In the genomic region with DNA sequence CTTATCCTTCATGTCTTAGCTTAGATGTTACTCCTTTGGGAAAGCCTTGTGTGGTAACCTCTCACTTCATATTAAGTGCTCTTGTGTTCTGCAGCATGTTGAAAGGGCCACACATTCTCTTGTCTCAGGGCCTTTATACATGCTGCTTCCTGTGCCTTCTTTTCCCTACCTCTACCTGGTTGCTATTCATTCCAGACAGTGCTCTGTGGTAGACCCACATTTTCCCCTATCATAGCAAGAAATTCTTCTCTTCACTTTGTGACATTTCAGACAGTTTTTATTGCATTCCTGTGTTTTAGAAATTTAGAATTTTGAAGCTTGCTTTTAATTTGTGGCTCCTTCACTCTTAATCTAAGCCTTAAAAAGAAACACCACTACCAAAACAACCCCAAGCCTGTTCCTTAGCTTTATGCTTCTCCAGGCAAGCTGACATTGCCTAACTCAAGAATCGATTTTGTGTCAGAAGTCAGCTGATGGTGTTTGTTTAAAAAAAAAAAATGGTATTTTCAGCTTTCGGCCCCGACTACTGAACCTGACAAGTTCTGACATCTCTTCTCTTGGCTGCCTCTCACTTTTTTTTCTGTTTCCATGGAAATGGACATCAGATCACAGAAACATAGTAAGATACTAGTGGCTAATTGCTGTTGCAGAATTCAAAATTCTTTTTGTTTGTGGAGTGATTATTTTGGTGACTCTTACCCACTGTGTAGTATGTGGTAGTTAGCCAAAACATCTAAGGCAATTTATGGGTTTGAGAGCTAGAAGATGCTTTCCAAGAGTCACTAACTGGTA, we compare ENCODE assay signal across 1 cellular context.
A peak's percentile ranks its signal among the peaks of the same experiment; 100 is the strongest.
TF ChIP-seq lines count a peak whose summit lies in the region.

No MANE protein-coding gene starts in this region.

TF ChIP-seq in HepG2, 621 proteins besides CTCF, POLR2A, EP300 and RAD21 (continued from another document and continues in another):
- TF ChIP-seq, protein P1, sequence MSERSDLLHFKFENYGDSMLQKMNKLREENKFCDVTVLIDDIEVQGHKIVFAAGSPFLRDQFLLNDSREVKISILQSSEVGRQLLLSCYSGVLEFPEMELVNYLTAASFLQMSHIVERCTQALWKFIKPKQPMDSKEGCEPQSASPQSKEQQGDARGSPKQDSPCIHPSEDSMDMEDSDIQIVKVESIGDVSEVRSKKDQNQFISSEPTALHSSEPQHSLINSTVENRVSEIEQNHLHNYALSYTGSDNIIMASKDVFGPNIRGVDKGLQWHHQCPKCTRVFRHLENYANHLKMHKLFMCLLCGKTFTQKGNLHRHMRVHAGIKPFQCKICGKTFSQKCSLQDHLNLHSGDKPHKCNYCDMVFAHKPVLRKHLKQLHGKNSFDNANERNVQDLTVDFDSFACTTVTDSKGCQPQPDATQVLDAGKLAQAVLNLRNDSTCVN (CRISPR knock-in tag; IDR thresholded peaks at IDR 0.05; ENCODE audit: borderline replicate concordance) = no peak
- TF ChIP-seq, protein P2, sequence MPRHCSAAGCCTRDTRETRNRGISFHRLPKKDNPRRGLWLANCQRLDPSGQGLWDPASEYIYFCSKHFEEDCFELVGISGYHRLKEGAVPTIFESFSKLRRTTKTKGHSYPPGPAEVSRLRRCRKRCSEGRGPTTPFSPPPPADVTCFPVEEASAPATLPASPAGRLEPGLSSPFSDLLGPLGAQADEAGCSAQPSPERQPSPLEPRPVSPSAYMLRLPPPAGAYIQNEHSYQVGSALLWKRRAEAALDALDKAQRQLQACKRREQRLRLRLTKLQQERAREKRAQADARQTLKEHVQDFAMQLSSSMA (CRISPR knock-in tag; IDR thresholded peaks at IDR 0.05) = no peak
- TF ChIP-seq ZNF7 (CRISPR knock-in tag; IDR thresholded peaks at IDR 0.05) = no peak
- no peak for TF ChIP-seq U2AF2 (IDR thresholded peaks at IDR 0.05; ENCODE audit: low read depth, low read length)
- TF ChIP-seq, protein P3, sequence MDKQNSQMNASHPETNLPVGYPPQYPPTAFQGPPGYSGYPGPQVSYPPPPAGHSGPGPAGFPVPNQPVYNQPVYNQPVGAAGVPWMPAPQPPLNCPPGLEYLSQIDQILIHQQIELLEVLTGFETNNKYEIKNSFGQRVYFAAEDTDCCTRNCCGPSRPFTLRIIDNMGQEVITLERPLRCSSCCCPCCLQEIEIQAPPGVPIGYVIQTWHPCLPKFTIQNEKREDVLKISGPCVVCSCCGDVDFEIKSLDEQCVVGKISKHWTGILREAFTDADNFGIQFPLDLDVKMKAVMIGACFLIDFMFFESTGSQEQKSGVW (CRISPR knock-in tag; IDR thresholded peaks at IDR 0.05; ENCODE audit: borderline replicate concordance) = no peak
- TF ChIP-seq ZNF296 (CRISPR knock-in tag; conservative IDR thresholded peaks at IDR 0.05) = no peak
- TF ChIP-seq KDM4B (CRISPR knock-in tag; IDR thresholded peaks at IDR 0.05) = peak; percentile 83; the same call in 1 of the 2 replicates
- TF ChIP-seq ZNF350 (CRISPR knock-in tag; IDR thresholded peaks at IDR 0.05; ENCODE audit: borderline replicate concordance, low read depth) = no peak
- TF ChIP-seq GABPB1 (CRISPR knock-in tag; IDR thresholded peaks at IDR 0.05) = no peak; the same call in 1 of the 2 replicates
- no peak for TF ChIP-seq ZNF709 (CRISPR knock-in tag; IDR thresholded peaks at IDR 0.05)
- TF ChIP-seq, protein P4, sequence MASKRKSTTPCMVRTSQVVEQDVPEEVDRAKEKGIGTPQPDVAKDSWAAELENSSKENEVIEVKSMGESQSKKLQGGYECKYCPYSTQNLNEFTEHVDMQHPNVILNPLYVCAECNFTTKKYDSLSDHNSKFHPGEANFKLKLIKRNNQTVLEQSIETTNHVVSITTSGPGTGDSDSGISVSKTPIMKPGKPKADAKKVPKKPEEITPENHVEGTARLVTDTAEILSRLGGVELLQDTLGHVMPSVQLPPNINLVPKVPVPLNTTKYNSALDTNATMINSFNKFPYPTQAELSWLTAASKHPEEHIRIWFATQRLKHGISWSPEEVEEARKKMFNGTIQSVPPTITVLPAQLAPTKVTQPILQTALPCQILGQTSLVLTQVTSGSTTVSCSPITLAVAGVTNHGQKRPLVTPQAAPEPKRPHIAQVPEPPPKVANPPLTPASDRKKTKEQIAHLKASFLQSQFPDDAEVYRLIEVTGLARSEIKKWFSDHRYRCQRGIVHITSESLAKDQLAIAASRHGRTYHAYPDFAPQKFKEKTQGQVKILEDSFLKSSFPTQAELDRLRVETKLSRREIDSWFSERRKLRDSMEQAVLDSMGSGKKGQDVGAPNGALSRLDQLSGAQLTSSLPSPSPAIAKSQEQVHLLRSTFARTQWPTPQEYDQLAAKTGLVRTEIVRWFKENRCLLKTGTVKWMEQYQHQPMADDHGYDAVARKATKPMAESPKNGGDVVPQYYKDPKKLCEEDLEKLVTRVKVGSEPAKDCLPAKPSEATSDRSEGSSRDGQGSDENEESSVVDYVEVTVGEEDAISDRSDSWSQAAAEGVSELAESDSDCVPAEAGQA (IDR thresholded peaks at IDR 0.05; ENCODE audit: low read depth) = peak; percentile 34; the same call in 1 of the 2 replicates
- TF ChIP-seq, protein P4 (CRISPR knock-in tag; IDR thresholded peaks at IDR 0.05; ENCODE audit: borderline replicate concordance) = no peak
- no peak for TF ChIP-seq ZFP41 (CRISPR knock-in tag; IDR thresholded peaks at IDR 0.05; ENCODE audit: borderline replicate concordance)
- TF ChIP-seq, protein P5, sequence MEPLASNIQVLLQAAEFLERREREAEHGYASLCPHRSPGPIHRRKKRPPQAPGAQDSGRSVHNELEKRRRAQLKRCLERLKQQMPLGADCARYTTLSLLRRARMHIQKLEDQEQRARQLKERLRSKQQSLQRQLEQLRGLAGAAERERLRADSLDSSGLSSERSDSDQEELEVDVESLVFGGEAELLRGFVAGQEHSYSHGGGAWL (CRISPR knock-in tag; IDR thresholded peaks at IDR 0.05) = no peak
- TF ChIP-seq, protein P6, sequence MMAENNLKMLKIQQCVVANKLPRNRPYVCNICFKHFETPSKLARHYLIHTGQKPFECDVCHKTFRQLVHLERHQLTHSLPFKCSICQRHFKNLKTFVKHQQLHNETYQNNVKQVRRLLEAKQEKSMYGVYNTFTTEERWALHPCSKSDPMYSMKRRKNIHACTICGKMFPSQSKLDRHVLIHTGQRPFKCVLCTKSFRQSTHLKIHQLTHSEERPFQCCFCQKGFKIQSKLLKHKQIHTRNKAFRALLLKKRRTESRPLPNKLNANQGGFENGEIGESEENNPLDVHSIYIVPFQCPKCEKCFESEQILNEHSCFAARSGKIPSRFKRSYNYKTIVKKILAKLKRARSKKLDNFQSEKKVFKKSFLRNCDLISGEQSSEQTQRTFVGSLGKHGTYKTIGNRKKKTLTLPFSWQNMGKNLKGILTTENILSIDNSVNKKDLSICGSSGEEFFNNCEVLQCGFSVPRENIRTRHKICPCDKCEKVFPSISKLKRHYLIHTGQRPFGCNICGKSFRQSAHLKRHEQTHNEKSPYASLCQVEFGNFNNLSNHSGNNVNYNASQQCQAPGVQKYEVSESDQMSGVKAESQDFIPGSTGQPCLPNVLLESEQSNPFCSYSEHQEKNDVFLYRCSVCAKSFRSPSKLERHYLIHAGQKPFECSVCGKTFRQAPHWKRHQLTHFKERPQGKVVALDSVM (CRISPR knock-in tag; IDR thresholded peaks at IDR 0.05) = no peak
- TF ChIP-seq ZNF569 (CRISPR knock-in tag; IDR thresholded peaks at IDR 0.05; ENCODE audit: borderline replicate concordance) = no peak
- peak; percentile 100 for TF ChIP-seq ONECUT2 (CRISPR knock-in tag; IDR thresholded peaks at IDR 0.05)
- TF ChIP-seq MIER2 (CRISPR knock-in tag; IDR thresholded peaks at IDR 0.05) = peak; percentile 84; the same call in 1 of the 2 replicates
- TF ChIP-seq, protein P7, sequence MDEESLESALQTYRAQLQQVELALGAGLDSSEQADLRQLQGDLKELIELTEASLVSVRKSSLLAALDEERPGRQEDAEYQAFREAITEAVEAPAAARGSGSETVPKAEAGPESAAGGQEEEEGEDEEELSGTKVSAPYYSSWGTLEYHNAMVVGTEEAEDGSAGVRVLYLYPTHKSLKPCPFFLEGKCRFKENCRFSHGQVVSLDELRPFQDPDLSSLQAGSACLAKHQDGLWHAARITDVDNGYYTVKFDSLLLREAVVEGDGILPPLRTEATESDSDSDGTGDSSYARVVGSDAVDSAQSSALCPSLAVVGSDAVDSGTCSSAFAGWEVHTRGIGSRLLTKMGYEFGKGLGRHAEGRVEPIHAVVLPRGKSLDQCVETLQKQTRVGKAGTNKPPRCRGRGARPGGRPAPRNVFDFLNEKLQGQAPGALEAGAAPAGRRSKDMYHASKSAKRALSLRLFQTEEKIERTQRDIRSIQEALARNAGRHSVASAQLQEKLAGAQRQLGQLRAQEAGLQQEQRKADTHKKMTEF (CRISPR knock-in tag; IDR thresholded peaks at IDR 0.05) = peak; percentile 98
- TF ChIP-seq HOXA5 (CRISPR knock-in tag; IDR thresholded peaks at IDR 0.05) = peak; percentile 99
- TF ChIP-seq JUNB (CRISPR knock-in tag; IDR thresholded peaks at IDR 0.05; ENCODE audit: borderline replicate concordance) = peak; percentile 56
- peak; percentile 94 for TF ChIP-seq KLF6 (CRISPR knock-in tag; IDR thresholded peaks at IDR 0.05)
- TF ChIP-seq ZNF788 (CRISPR knock-in tag; IDR thresholded peaks at IDR 0.05; ENCODE audit: borderline replicate concordance) = peak; percentile 46; the same call in 1 of the 2 replicates
- no peak for TF ChIP-seq NFRKB (IDR thresholded peaks at IDR 0.05)
- no peak for TF ChIP-seq ZNF17 (CRISPR knock-in tag; IDR thresholded peaks at IDR 0.05)
- TF ChIP-seq ZNF24 (IDR thresholded peaks at IDR 0.05) = peak; percentile 78
- peak; percentile 59; the same call in 1 of the 2 replicates for TF ChIP-seq ZSCAN25 (CRISPR knock-in tag; IDR thresholded peaks at IDR 0.05)
- 0 out of 2 replicates have a peak, but pooled peaks have one; percentile 46 for TF ChIP-seq ARNT2 (CRISPR knock-in tag; IDR thresholded peaks at IDR 0.05; ENCODE audit: low read depth)
- TF ChIP-seq ZMYM3 (CRISPR knock-in tag; IDR thresholded peaks at IDR 0.05) = peak; percentile 66
- TF ChIP-seq, protein P8, sequence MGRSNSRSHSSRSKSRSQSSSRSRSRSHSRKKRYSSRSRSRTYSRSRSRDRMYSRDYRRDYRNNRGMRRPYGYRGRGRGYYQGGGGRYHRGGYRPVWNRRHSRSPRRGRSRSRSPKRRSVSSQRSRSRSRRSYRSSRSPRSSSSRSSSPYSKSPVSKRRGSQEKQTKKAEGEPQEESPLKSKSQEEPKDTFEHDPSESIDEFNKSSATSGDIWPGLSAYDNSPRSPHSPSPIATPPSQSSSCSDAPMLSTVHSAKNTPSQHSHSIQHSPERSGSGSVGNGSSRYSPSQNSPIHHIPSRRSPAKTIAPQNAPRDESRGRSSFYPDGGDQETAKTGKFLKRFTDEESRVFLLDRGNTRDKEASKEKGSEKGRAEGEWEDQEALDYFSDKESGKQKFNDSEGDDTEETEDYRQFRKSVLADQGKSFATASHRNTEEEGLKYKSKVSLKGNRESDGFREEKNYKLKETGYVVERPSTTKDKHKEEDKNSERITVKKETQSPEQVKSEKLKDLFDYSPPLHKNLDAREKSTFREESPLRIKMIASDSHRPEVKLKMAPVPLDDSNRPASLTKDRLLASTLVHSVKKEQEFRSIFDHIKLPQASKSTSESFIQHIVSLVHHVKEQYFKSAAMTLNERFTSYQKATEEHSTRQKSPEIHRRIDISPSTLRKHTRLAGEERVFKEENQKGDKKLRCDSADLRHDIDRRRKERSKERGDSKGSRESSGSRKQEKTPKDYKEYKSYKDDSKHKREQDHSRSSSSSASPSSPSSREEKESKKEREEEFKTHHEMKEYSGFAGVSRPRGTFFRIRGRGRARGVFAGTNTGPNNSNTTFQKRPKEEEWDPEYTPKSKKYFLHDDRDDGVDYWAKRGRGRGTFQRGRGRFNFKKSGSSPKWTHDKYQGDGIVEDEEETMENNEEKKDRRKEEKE (IDR thresholded peaks at IDR 0.05) = no peak
- peak; percentile 90; the same call in 1 of the 2 replicates for TF ChIP-seq FOXO1 (CRISPR knock-in tag; IDR thresholded peaks at IDR 0.05)
- TF ChIP-seq, protein P9, sequence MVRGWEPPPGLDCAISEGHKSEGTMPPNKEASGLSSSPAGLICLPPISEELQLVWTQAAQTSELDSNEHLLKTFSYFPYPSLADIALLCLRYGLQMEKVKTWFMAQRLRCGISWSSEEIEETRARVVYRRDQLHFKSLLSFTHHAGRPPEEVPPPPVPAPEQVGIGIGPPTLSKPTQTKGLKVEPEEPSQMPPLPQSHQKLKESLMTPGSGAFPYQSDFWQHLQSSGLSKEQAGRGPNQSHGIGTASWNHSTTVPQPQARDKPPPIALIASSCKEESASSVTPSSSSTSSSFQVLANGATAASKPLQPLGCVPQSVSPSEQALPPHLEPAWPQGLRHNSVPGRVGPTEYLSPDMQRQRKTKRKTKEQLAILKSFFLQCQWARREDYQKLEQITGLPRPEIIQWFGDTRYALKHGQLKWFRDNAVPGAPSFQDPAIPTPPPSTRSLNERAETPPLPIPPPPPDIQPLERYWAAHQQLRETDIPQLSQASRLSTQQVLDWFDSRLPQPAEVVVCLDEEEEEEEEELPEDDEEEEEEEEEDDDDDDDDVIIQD (CRISPR knock-in tag; IDR thresholded peaks at IDR 0.05; ENCODE audit: low read depth) = peak; percentile 100
